Comparison of ENCODE assay signal across 26 cellular contexts in genomic region chr11:45141171-45141570, GRCh38. TPM values are rescaled to one million over a fixed set of nuclear protein-coding genes. Genes with fewer than 3 reads are reported as not detected.
DNase-seq lines count a peak whose midpoint lies in the region; ATAC-seq and TF ChIP-seq lines count a peak whose summit lies in the region.
"Had no signal": no experiment of that assay in that cellular context is flagged by ENCODE, and none has a peak within 500 bp of the region (broad histone marks: within the 10 kb centered on the region; RNA-seq: fewer than 3 reads in every experiment).

No MANE protein-coding gene starts in this region.

- no peak overlapping the region for H3K27ac ChIP-seq in naive thymus-derived CD4-positive, alpha-beta T cell (ENCODE audit: low read depth, low read length)
- H3K27ac ChIP-seq: dorsolateral prefrontal cortex, gastrocnemius medialis, parathyroid adenoma, RWPE1, vagina had no signal

- TF ChIP-seq CTCF in activated CD8-positive, alpha-beta T cell treated with anti-CD3 and anti-CD28 coated beads for 36 hours (IDR thresholded peaks at IDR 0.05) = no peak

- H3K9me3 ChIP-seq in naive thymus-derived CD4-positive, alpha-beta T cell (ENCODE audit: control insufficient read depth in 2 of 3, low read length in 3 of 3) = no peaks in the 10 kb centered on the region
- H3K9me3 ChIP-seq: BE2C, Caco-2, gastrocnemius medialis, vagina had no signal

- peaks cover 5 to 7% of the 10 kb centered on the region in 2 donors for H3K4me1 ChIP-seq in naive thymus-derived CD4-positive, alpha-beta T cell (ENCODE audit: control insufficient read depth in 2 of 2, insufficient read depth in 2 of 2, low read length in 2 of 2)
- H3K4me1 ChIP-seq: BE2C, Caco-2 had no signal

- intact Hi-C loops in activated CD4-positive, alpha-beta T cell treated with anti-CD3 and anti-CD28 coated beads for 36 hours (cut with DNase I, micrococcal nuclease) = loop anchor here in 1 of 2 experiments (10.0 kb wide), 1 partner anchor 524 kb away; the partner anchor contains the start of gene CHST1
- intact Hi-C loops in activated CD8-positive, alpha-beta T cell treated with anti-CD3 and anti-CD28 coated beads for 36 hours (cut with micrococcal nuclease) = no loop called here
- intact Hi-C loops in naive thymus-derived CD4-positive, alpha-beta T cell (cut with micrococcal nuclease) = loop anchor here in 1 of 2 donors (10.0 kb wide), 2 partner anchors 974 to 1456 kb away; partner anchors contain the start of gene HSD17B12

- peak; percentile 33 for DNase-seq in activated CD4-positive, alpha-beta T cell treated with anti-CD3 and anti-CD28 coated beads for 36 hours
- no peak for DNase-seq in activated CD4-positive, alpha-beta T cell treated with anti-CD3 and anti-CD28 coated beads, Interleukin-2, amount 50 U/mL, for 1 hour
- DNase-seq in activated CD8-positive, alpha-beta T cell treated with anti-CD3 and anti-CD28 coated beads for 36 hours = peak; percentile 70
- peak in 1 of 9 donors; percentile 20 for DNase-seq in naive thymus-derived CD4-positive, alpha-beta T cell
- DNase-seq in middle frontal gyrus (ENCODE audit: extremely low spot score, low spot score) = no peak
- DNase-seq: amniotic stem cell; BE2C; Caco-2; dorsolateral prefrontal cortex; EL; erythroblast; gastrocnemius medialis; KBM-7; mammary epithelial cell; naive thymus-derived CD8-positive, alpha-beta T cell; NCI-H1105; NCI-H510A treated with DMSO at 0.1 percent for 48 hours; substantia nigra; T1000 had no signal

- POLR2A ChIA-PET in activated CD4-positive, alpha-beta T cell treated with anti-CD3 and anti-CD28 coated beads for 36 hours (lab: Charles Lee) = no interaction called here
- POLR2A ChIA-PET in activated CD8-positive, alpha-beta T cell treated with anti-CD3 and anti-CD28 coated beads for 36 hours (lab: Charles Lee) = no interaction called here
- POLR2A ChIA-PET in naive thymus-derived CD4-positive, alpha-beta T cell (lab: Charles Lee) = no interaction called here

- CTCF ChIA-PET in activated CD4-positive, alpha-beta T cell treated with anti-CD3 and anti-CD28 coated beads for 36 hours (lab: Charles Lee) = interaction anchor here (1.2 kb wide), 1 partner anchor 205 kb away, joined by 3 read pairs; no protein-coding TSS in a partner anchor
- CTCF ChIA-PET in activated CD8-positive, alpha-beta T cell treated with anti-CD3 and anti-CD28 coated beads for 36 hours (lab: Charles Lee) = interaction anchor here (1.2 to 1.3 kb wide), 3 partner anchors 31 to 205 kb away, joined by 3 to 5 read pairs (median 4); no protein-coding TSS in a partner anchor
- CTCF ChIA-PET in naive thymus-derived CD4-positive, alpha-beta T cell (lab: Charles Lee) = interaction anchor here (0.9 kb wide), 1 partner anchor 31 kb away, joined by 4 read pairs; no protein-coding TSS in a partner anchor

- H3K27me3 Mint-ChIP-seq in activated CD4-positive, alpha-beta T cell treated with anti-CD3 and anti-CD28 coated beads for 36 hours = peaks cover 19% of the 10 kb centered on the region
- peaks cover 29% of the 10 kb centered on the region for H3K27me3 Mint-ChIP-seq in activated CD8-positive, alpha-beta T cell treated with anti-CD3 and anti-CD28 coated beads for 36 hours
- H3K27me3 Mint-ChIP-seq in naive thymus-derived CD4-positive, alpha-beta T cell = peaks cover 5 to 72% (median 10%) of the 10 kb centered on the region in 5 donors

- no peaks in the 10 kb centered on the region for H3K9me3 Mint-ChIP-seq in activated CD4-positive, alpha-beta T cell treated with anti-CD3 and anti-CD28 coated beads for 36 hours (ENCODE audit: low read depth)
- no peaks in the 10 kb centered on the region for H3K9me3 Mint-ChIP-seq in activated CD8-positive, alpha-beta T cell treated with anti-CD3 and anti-CD28 coated beads for 36 hours
- peaks cover 0 to under 1% (median 0%) of the 10 kb centered on the region in 11 donors for H3K9me3 Mint-ChIP-seq in naive thymus-derived CD4-positive, alpha-beta T cell
- H3K9me3 Mint-ChIP-seq: naive thymus-derived CD8-positive, alpha-beta T cell had no signal

- H3K27ac Mint-ChIP-seq in activated CD4-positive, alpha-beta T cell treated with anti-CD3 and anti-CD28 coated beads for 36 hours = no peak overlapping the region
- H3K27ac Mint-ChIP-seq in activated CD8-positive, alpha-beta T cell treated with anti-CD3 and anti-CD28 coated beads for 36 hours = no peak overlapping the region
- H3K27ac Mint-ChIP-seq in naive thymus-derived CD4-positive, alpha-beta T cell = no peak overlapping the region

- no peaks in the 10 kb centered on the region for H3K27me3 ChIP-seq in naive thymus-derived CD4-positive, alpha-beta T cell (ENCODE audit: control insufficient read depth in 2 of 2, insufficient read depth in 2 of 2, low read length in 2 of 2)
- H3K27me3 ChIP-seq: BE2C, dorsolateral prefrontal cortex, gastrocnemius medialis, vagina had no signal

- H3K4me1 Mint-ChIP-seq in activated CD4-positive, alpha-beta T cell treated with anti-CD3 and anti-CD28 coated beads for 36 hours = peaks cover 6% of the 10 kb centered on the region
- peaks cover 13% of the 10 kb centered on the region for H3K4me1 Mint-ChIP-seq in activated CD8-positive, alpha-beta T cell treated with anti-CD3 and anti-CD28 coated beads for 36 hours (ENCODE audit: low read depth)
- H3K4me1 Mint-ChIP-seq in naive thymus-derived CD4-positive, alpha-beta T cell = peaks cover 0 to 11% (median 8%) of the 10 kb centered on the region in 7 donors

- no peaks in the 10 kb centered on the region for H3K36me3 ChIP-seq in naive thymus-derived CD4-positive, alpha-beta T cell (ENCODE audit: control insufficient read depth in 2 of 3, insufficient read depth in 3 of 3, low read length in 3 of 3)
- H3K36me3 ChIP-seq: BE2C, gastrocnemius medialis, vagina had no signal

- no peak overlapping the region for H3K4me3 ChIP-seq in naive thymus-derived CD4-positive, alpha-beta T cell (ENCODE audit: low read length)
- H3K4me3 ChIP-seq: dorsolateral prefrontal cortex, gastrocnemius medialis, vagina had no signal

- H3K36me3 Mint-ChIP-seq in activated CD4-positive, alpha-beta T cell treated with anti-CD3 and anti-CD28 coated beads for 36 hours (ENCODE audit: low read depth) = no peaks in the 10 kb centered on the region
- H3K36me3 Mint-ChIP-seq in activated CD8-positive, alpha-beta T cell treated with anti-CD3 and anti-CD28 coated beads for 36 hours (ENCODE audit: low read depth) = no peaks in the 10 kb centered on the region
- H3K36me3 Mint-ChIP-seq in naive thymus-derived CD4-positive, alpha-beta T cell = no peaks in the 10 kb centered on the region
- H3K36me3 Mint-ChIP-seq: naive thymus-derived CD8-positive, alpha-beta T cell had no signal

- H3K4me3 Mint-ChIP-seq in activated CD4-positive, alpha-beta T cell treated with anti-CD3 and anti-CD28 coated beads for 36 hours = no peak overlapping the region
- no peak overlapping the region for H3K4me3 Mint-ChIP-seq in activated CD8-positive, alpha-beta T cell treated with anti-CD3 and anti-CD28 coated beads for 36 hours
- H3K4me3 Mint-ChIP-seq in naive thymus-derived CD4-positive, alpha-beta T cell = peak overlapping the region in 1 of 10 donors; percentile 48
- H3K4me3 Mint-ChIP-seq: naive thymus-derived CD8-positive, alpha-beta T cell had no signal

- ATAC-seq in activated CD4-positive, alpha-beta T cell treated with anti-CD3 and anti-CD28 coated beads for 36 hours = peak; percentile 72
- ATAC-seq in HG02884 (IDR thresholded peaks at IDR 0.05; ENCODE audit: unreplicated experiment) = peak; percentile 47
- peak; percentile 85 for ATAC-seq in activated CD8-positive, alpha-beta T cell treated with anti-CD3 and anti-CD28 coated beads for 36 hours
- peak; percentile 27 for ATAC-seq in naive thymus-derived CD4-positive, alpha-beta T cell
- no peak for ATAC-seq in GM21786 (IDR thresholded peaks at IDR 0.05; ENCODE audit: unreplicated experiment)
- no peak for ATAC-seq in HG02642 (IDR thresholded peaks at IDR 0.05; ENCODE audit: poor library complexity, unreplicated experiment)
- ATAC-seq: gastrocnemius medialis; naive thymus-derived CD8-positive, alpha-beta T cell; SK-N-SH treated with all-trans-retinoic acid at 6 μM for 48 hours had no signal

RNA-seq across cellular contexts. Expression of gene PRDM11, which starts 5.3 kb away (rescaled TPM):
- under 1 TPM; 0.61 to 0.94 TPM for total RNA-seq in activated CD4-positive, alpha-beta T cell treated with anti-CD3 and anti-CD28 coated beads for 36 hours
- 1 to 10 TPM; 2.6 to 3.5 TPM for total RNA-seq in activated CD8-positive, alpha-beta T cell treated with anti-CD3 and anti-CD28 coated beads for 36 hours
- 1 to 10 TPM; 2.2 to 8.8 (median 6.4) TPM for total RNA-seq in naive thymus-derived CD4-positive, alpha-beta T cell
- 1 to 10 TPM in 1 of 2 donors, under 1 TPM in 1; 0.44 to 1.1 TPM for polyA plus RNA-seq in naive thymus-derived CD4-positive, alpha-beta T cell

Comparison
In these comparisons a context has a peak if more than half of its experiments do, and no peak if none do; other contexts are left out.
1. DNase-seq: peak in activated CD4-positive, alpha-beta T cell treated with anti-CD3 and anti-CD28 coated beads for 36 hours (single experiment) and activated CD8-positive, alpha-beta T cell treated with anti-CD3 and anti-CD28 coated beads for 36 hours (single experiment); none in activated CD4-positive, alpha-beta T cell treated with anti-CD3 and anti-CD28 coated beads, Interleukin-2, amount 50 U/mL, for 1 hour (single experiment) and middle frontal gyrus (single experiment).
2. ATAC-seq: peak in activated CD4-positive, alpha-beta T cell treated with anti-CD3 and anti-CD28 coated beads for 36 hours (single experiment), HG02884 (single experiment), activated CD8-positive, alpha-beta T cell treated with anti-CD3 and anti-CD28 coated beads for 36 hours (single experiment) and naive thymus-derived CD4-positive, alpha-beta T cell (single experiment); none in GM21786 (single experiment) and HG02642 (single experiment).